In the genomic region with DNA sequence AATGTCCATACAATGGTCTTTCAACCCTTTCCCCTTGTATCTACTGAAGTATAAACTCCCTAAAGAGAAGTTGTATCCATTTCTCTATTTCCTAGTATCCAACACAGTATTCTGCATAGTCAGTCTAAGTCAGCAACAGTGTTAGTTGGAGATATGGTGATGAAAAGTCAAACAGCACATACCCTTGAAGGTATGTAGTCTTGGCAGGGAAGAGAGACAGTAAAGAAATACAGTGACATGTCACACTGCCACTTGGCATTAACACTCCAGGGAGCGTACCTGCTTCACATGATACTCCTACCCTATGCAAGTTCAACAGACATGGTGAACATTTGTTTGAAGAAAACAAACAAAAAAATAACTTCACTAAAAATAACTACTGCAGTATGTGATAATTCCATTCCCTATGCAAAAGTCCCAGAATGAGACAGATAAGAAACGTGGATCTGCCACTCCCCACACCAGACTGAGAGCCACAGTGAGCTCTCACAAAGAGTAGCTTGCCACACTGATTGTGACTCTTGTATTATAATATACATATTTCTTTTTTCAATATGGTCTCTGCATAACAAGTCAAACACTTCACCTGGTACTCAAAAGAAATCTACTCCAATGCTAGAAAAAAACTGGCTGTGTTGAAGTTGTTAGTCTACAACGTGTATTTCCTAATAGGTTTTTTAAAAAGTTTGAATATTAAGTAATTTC, we compare ENCODE assay signal across 20 cellular contexts. TPM values are rescaled to one million over a fixed set of nuclear protein-coding genes. Genes with fewer than 3 reads are reported as not detected.
DNase-seq lines count a peak whose midpoint lies in the region; ATAC-seq, FAIRE-seq and TF ChIP-seq lines count a peak whose summit lies in the region.
"Had no signal": no experiment of that assay in that cellular context is flagged by ENCODE, and none has a peak within 500 bp of the region (broad histone marks: within the 10 kb centered on the region; RNA-seq: fewer than 3 reads in every experiment).

No MANE protein-coding gene starts in this region.

- dilution Hi-C loops in IMR-90 (cut with HindIII; ENCODE audit: low sequenced_read_pairs, unreplicated experiment), result no loop called here

- no peak for DNase-seq in activated CD4-positive, alpha-beta T cell treated with anti-CD3 and anti-CD28 coated beads for 36 hours
- DNase-seq in activated CD4-positive, alpha-beta T cell treated with anti-CD3 and anti-CD28 coated beads for 48 hours, result no peak
- DNase-seq in IMR-90, result no peak
- no peak for DNase-seq in endodermal cell
- no peak for DNase-seq in pancreas
- DNase-seq in globus pallidus (ENCODE audit: low spot score), result no peak
- DNase-seq in stimulated activated effector memory CD8-positive, alpha-beta T cell treated with anti-CD3 and anti-CD28 coated beads, Interleukin-12 subunit alpha, Interleukin-12 subunit beta, amount 100 ng/mL, for 72 hours (ENCODE audit: low spot score in 2 of 2), result no peak
- DNase-seq in SKM-1 (lab: John Stamatoyannopoulos, UW; ENCODE audit: unreplicated experiment), result no peak
- DNase-seq: activated CD4-positive, alpha-beta T cell treated with anti-CD3 and anti-CD28 coated beads, Interleukin-2, amount 50 U/mL, for 1 hour; activated CD8-positive, alpha-beta memory T cell treated with anti-CD3 and anti-CD28 coated beads, Interleukin-2, amount 50 U/mL, for 48 hours; activated gamma-delta T cell; left cardiac atrium; NCI-H1417 treated with DMSO at 0.1 percent for 48 hours; NCI-H2107; NCI-H524 treated with DMSO at 0.1 percent for 48 hours; stimulated activated CD8-positive, alpha-beta memory T cell treated with anti-CD3 and anti-CD28 coated beads, Interleukin-4, amount 100 ng/mL, for 48 hours; substantia nigra; T-helper 1 cell had no signal

- no peak overlapping the region for H2AFZ ChIP-seq in IMR-90 (replicated peaks; ENCODE audit: low read length, poor library complexity)
- H2AFZ ChIP-seq: neural progenitor cell had no signal

- no peak overlapping the region for H4K91ac ChIP-seq in IMR-90 (ENCODE audit: insufficient read depth, low read depth, low read length)

- H2BK5ac ChIP-seq in IMR-90 (ENCODE audit: low read depth, low read length, poor library complexity, severe bottlenecking), result no peak overlapping the region

- H3K9me1 ChIP-seq in IMR-90 (ENCODE audit: insufficient read depth, low read length), result peaks cover 7% of the 10 kb centered on the region

- H3K9ac ChIP-seq in IMR-90 (ENCODE audit: low read depth, low read length) (no peak overlapping the region), endodermal cell (ENCODE audit: extremely low read depth, low read length, poor library complexity, severe bottlenecking) (no peak overlapping the region)
- H3K9ac ChIP-seq: neural progenitor cell had no signal

- ATAC-seq in activated CD4-positive, alpha-beta T cell treated with anti-CD3 and anti-CD28 coated beads for 36 hours, result no peak
- peak; percentile 38 for ATAC-seq in IMR-90 (ENCODE audit: low read depth)
- ATAC-seq in pancreas, result peak in 3 of 4 donors; percentile 37 to 59 (median 55)
- ATAC-seq in stimulated activated effector memory CD8-positive, alpha-beta T cell treated with anti-CD3 and anti-CD28 coated beads, Interleukin-12 subunit alpha, Interleukin-12 subunit beta, amount 100 ng/mL, for 72 hours, result no peak

- CTCF ChIA-PET in activated CD4-positive, alpha-beta T cell treated with anti-CD3 and anti-CD28 coated beads for 36 hours (lab: Charles Lee), result interaction anchor here (2.9 kb wide), 1 partner anchor 17 kb away, joined by 9 read pairs; no protein-coding TSS in a partner anchor
- CTCF ChIA-PET in IMR-90 (lab: Yijun Ruan, JAX), result no interaction called here

- no peak overlapping the region for H3K14ac ChIP-seq in IMR-90 (replicated peaks; ENCODE audit: low read depth, low read length)

- in situ Hi-C loops in IMR-90 (cut with MboI; ENCODE audit: low sequenced_read_pairs), result no loop called here

- H3K36me3 Mint-ChIP-seq in activated CD4-positive, alpha-beta T cell treated with anti-CD3 and anti-CD28 coated beads for 36 hours (ENCODE audit: low read depth), result peaks cover 13% of the 10 kb centered on the region
- H3K36me3 Mint-ChIP-seq in endodermal cell (ENCODE audit: low read depth), result peaks cover 1% of the 10 kb centered on the region
- peaks cover 27% of the 10 kb centered on the region for H3K36me3 Mint-ChIP-seq in stimulated activated effector memory CD8-positive, alpha-beta T cell treated with anti-CD3 and anti-CD28 coated beads, Interleukin-12 subunit alpha, Interleukin-12 subunit beta, amount 100 ng/mL, for 72 hours

- no peak overlapping the region for H3K4me3 Mint-ChIP-seq in activated CD4-positive, alpha-beta T cell treated with anti-CD3 and anti-CD28 coated beads for 36 hours
- H3K4me3 Mint-ChIP-seq in endodermal cell, result no peak overlapping the region
- H3K4me3 Mint-ChIP-seq in stimulated activated effector memory CD8-positive, alpha-beta T cell treated with anti-CD3 and anti-CD28 coated beads, Interleukin-12 subunit alpha, Interleukin-12 subunit beta, amount 100 ng/mL, for 72 hours, result no peak overlapping the region
- H3K4me3 Mint-ChIP-seq: neural progenitor cell had no signal

- no peaks in the 10 kb centered on the region for H3K9me3 ChIP-seq in IMR-90 (ENCODE audit: control insufficient read depth, insufficient read depth, low read length)
- no peaks in the 10 kb centered on the region for H3K9me3 ChIP-seq in endodermal cell (ENCODE audit: control insufficient read depth, low read length)
- no peaks in the 10 kb centered on the region for H3K9me3 ChIP-seq in pancreas
- H3K9me3 ChIP-seq: esophagus muscularis mucosa had no signal

- 0 out of 2 replicates have a peak overlapping the region, but pooled peaks have one; percentile 45 for H3K23ac ChIP-seq in IMR-90 (ENCODE audit: low read depth, low read length)

- H3K4me2 ChIP-seq in IMR-90 (ENCODE audit: low read depth, low read length), result no peak overlapping the region
- H3K4me2 ChIP-seq: neural progenitor cell had no signal

- intact Hi-C loops in activated CD4-positive, alpha-beta T cell treated with anti-CD3 and anti-CD28 coated beads for 36 hours (cut with DNase I, micrococcal nuclease), result no loop called here
- intact Hi-C loops in IMR-90 (cut with micrococcal nuclease) (no loop called here), pancreas (cut with DNase I) (no loop called here)

- H3K27ac Mint-ChIP-seq in activated CD4-positive, alpha-beta T cell treated with anti-CD3 and anti-CD28 coated beads for 36 hours, result peak overlapping the region; percentile 14
- H3K27ac Mint-ChIP-seq in endodermal cell, result no peak overlapping the region
- H3K27ac Mint-ChIP-seq in stimulated activated effector memory CD8-positive, alpha-beta T cell treated with anti-CD3 and anti-CD28 coated beads, Interleukin-12 subunit alpha, Interleukin-12 subunit beta, amount 100 ng/mL, for 72 hours, result no peak overlapping the region
- H3K27ac Mint-ChIP-seq: neural progenitor cell had no signal

- no peak for TF ChIP-seq RAD21 in IMR-90 (IDR thresholded peaks at IDR 0.05; ENCODE audit: low read length)

- no peak for FAIRE-seq in pancreas (lab: Jason Lieb, UNC)

- no peak overlapping the region for H3K4ac ChIP-seq in IMR-90 (ENCODE audit: low read depth, low read length)

- H4K8ac ChIP-seq in IMR-90 (ENCODE audit: low read depth in 2 of 2, low read length in 2 of 2), result no peak overlapping the region

- H2AK9ac ChIP-seq in IMR-90 (replicated peaks; ENCODE audit: low read depth, low read length, poor library complexity), result no peak overlapping the region

- H3K36me3 ChIP-seq in IMR-90 (ENCODE audit: control insufficient read depth, insufficient read depth, low read length) (no peaks in the 10 kb centered on the region), endodermal cell (ENCODE audit: control insufficient read depth, insufficient read depth, low read length) (no peaks in the 10 kb centered on the region), pancreas (no peaks in the 10 kb centered on the region)
- H3K36me3 ChIP-seq: esophagus muscularis mucosa, neural progenitor cell had no signal

- no peak overlapping the region for H2BK20ac ChIP-seq in IMR-90 (ENCODE audit: low read depth, low read length)

- no peak for TF ChIP-seq POLR2A in IMR-90 (IDR thresholded peaks at IDR 0.05; ENCODE audit: low read depth, low read length)

- H3K9me3 Mint-ChIP-seq in activated CD4-positive, alpha-beta T cell treated with anti-CD3 and anti-CD28 coated beads for 36 hours (ENCODE audit: low read depth), result no peaks in the 10 kb centered on the region
- H3K9me3 Mint-ChIP-seq in endodermal cell, result no peaks in the 10 kb centered on the region
- no peaks in the 10 kb centered on the region for H3K9me3 Mint-ChIP-seq in stimulated activated effector memory CD8-positive, alpha-beta T cell treated with anti-CD3 and anti-CD28 coated beads, Interleukin-12 subunit alpha, Interleukin-12 subunit beta, amount 100 ng/mL, for 72 hours
- H3K9me3 Mint-ChIP-seq: neural progenitor cell had no signal

- H2AK5ac ChIP-seq in IMR-90 (ENCODE audit: low read depth, low read length), result no peak overlapping the region

- H2BK120ac ChIP-seq in IMR-90 (ENCODE audit: low read depth, low read length), result no peak overlapping the region

- no peak overlapping the region for H4K5ac ChIP-seq in IMR-90 (ENCODE audit: low read depth, low read length)

- no CpG with 5 or more reads among the region's 3 CpGs for WGBS in IMR-90 (ENCODE audit: extremely low coverage in 2 of 2, insufficient read length in 1 of 2), 2 experiments
- 83 to 94% methylated on average over 1 to 3 of the region's 3 CpGs for WGBS in endodermal cell (ENCODE audit: insufficient coverage in 1 of 2, insufficient read length in 1 of 2), 2 experiments
- WGBS in pancreas, 2 donors, result 33 to 35% methylated on average over 3 of the region's 3 CpGs

- peaks cover 63% of the 10 kb centered on the region for H4K20me1 ChIP-seq in IMR-90 (ENCODE audit: insufficient read depth, low read length)

- TF ChIP-seq CTCF in IMR-90 (conservative IDR thresholded peaks at IDR 0.05; ENCODE audit: low read depth, low read length) (no peak), endodermal cell (conservative IDR thresholded peaks at IDR 0.05) (no peak), pancreas (IDR thresholded peaks at IDR 0.05) (no peak)

- no peak overlapping the region for H3K18ac ChIP-seq in IMR-90 (ENCODE audit: low read depth, low read length)

- POLR2A ChIA-PET in activated CD4-positive, alpha-beta T cell treated with anti-CD3 and anti-CD28 coated beads for 36 hours (lab: Charles Lee), result no interaction called here
- POLR2A ChIA-PET in IMR-90 (lab: Charles Lee; ENCODE audit: unreplicated experiment), result no interaction called here

- no peaks in the 10 kb centered on the region for H3K27me3 Mint-ChIP-seq in activated CD4-positive, alpha-beta T cell treated with anti-CD3 and anti-CD28 coated beads for 36 hours
- no peaks in the 10 kb centered on the region for H3K27me3 Mint-ChIP-seq in endodermal cell (ENCODE audit: insufficient read depth)

- H3K4me1 Mint-ChIP-seq in activated CD4-positive, alpha-beta T cell treated with anti-CD3 and anti-CD28 coated beads for 36 hours, result peaks cover 68% of the 10 kb centered on the region
- H3K4me1 Mint-ChIP-seq in endodermal cell, result peaks cover 78% of the 10 kb centered on the region
- peaks cover 38% of the 10 kb centered on the region for H3K4me1 Mint-ChIP-seq in stimulated activated effector memory CD8-positive, alpha-beta T cell treated with anti-CD3 and anti-CD28 coated beads, Interleukin-12 subunit alpha, Interleukin-12 subunit beta, amount 100 ng/mL, for 72 hours

- peaks cover 8 to 43% of the 10 kb centered on the region in 2 experiments for H3K79me1 ChIP-seq in IMR-90 (ENCODE audit: low read depth in 1 of 2, low read length in 2 of 2)

- H3K27me3 ChIP-seq in IMR-90 (ENCODE audit: control insufficient read depth, insufficient read depth, low read length), result no peaks in the 10 kb centered on the region
- H3K27me3 ChIP-seq in endodermal cell (ENCODE audit: control insufficient read depth, insufficient read depth, low read length, poor library complexity, severe bottlenecking), result no peaks in the 10 kb centered on the region
- H3K27me3 ChIP-seq in pancreas, result no peaks in the 10 kb centered on the region
- H3K27me3 ChIP-seq: esophagus muscularis mucosa, neural progenitor cell had no signal

- H3K4me1 ChIP-seq in IMR-90 (ENCODE audit: control insufficient read depth, insufficient read depth, low read length) (peaks cover 2% of the 10 kb centered on the region; the same call in 1 of the 2 replicates), endodermal cell (ENCODE audit: control insufficient read depth, insufficient read depth, low read length) (peaks cover 29% of the 10 kb centered on the region), pancreas (peaks cover 8 to 20% (median 20%) of the 10 kb centered on the region in 3 donors)

- no TSS peak for BruUV-seq in IMR-90 (replicated peaks; lab: Mats Ljungman, UMichigan)

- no peak overlapping the region for H3K4me3 ChIP-seq in IMR-90 (ENCODE audit: insufficient read depth, low read depth, low read length)
- peak overlapping the region; percentile 75 for H3K4me3 ChIP-seq in endodermal cell (ENCODE audit: low read length)
- no peak overlapping the region for H3K4me3 ChIP-seq in pancreas
- H3K4me3 ChIP-seq: esophagus muscularis mucosa, neural progenitor cell had no signal

- H3K27ac ChIP-seq in IMR-90 (ENCODE audit: insufficient read depth, low read length) (no peak overlapping the region), endodermal cell (ENCODE audit: low read depth, low read length) (no peak overlapping the region), pancreas (no peak overlapping the region)
- H3K27ac ChIP-seq: esophagus muscularis mucosa, neural progenitor cell had no signal

- H2BK15ac ChIP-seq in IMR-90 (ENCODE audit: low read depth, low read length), result no peak overlapping the region

- H3K56ac ChIP-seq in IMR-90 (ENCODE audit: extremely low read depth, insufficient read depth, low read length), result no peak overlapping the region

RNA-seq across cellular contexts. Expression of a gene that starts 5.9 kb away (rescaled TPM):
- 100 to 1,000 TPM in 1 of 2 experiments, 10 to 100 TPM in 1; 95.4 to 118 TPM for total RNA-seq in activated CD4-positive, alpha-beta T cell treated with anti-CD3 and anti-CD28 coated beads for 36 hours
- total RNA-seq in IMR-90 (2012; rRNA removed), result 36.7 and 63.0 TPM in 2 replicates
- polyA plus RNA-seq in IMR-90 (2012; rRNA removed), result 39.5 and 47.3 TPM in 2 replicates
- polyA plus RNA-seq in IMR-90 (2012; cell fraction: cytosol; rRNA removed), result 4.4 and 10.5 TPM in 2 replicates
- polyA plus RNA-seq in IMR-90 (2012; cell fraction: nucleus; rRNA removed; ENCODE audit: low replicate concordance), result 1.2 and 14.0 TPM in 2 replicates
- total RNA-seq in endodermal cell, result 10 to 100 TPM; 75.2 to 84.8 TPM
- polyA plus RNA-seq in endodermal cell (2013, experiment 1 of 2), result 55.0 TPM
- polyA plus RNA-seq in endodermal cell (2013, experiment 2 of 2), result 58.4 TPM
- 10 to 100 TPM; 10.8 to 24.5 (median 15.6) TPM for total RNA-seq in pancreas
- polyA plus RNA-seq in pancreas, result 10 to 100 TPM; 11.0 to 21.3 TPM

RNA-seq across cellular contexts. Expression of a gene that starts 6.7 kb away (rescaled TPM):
- 1 to 10 TPM; 1.2 to 1.4 TPM for total RNA-seq in activated CD4-positive, alpha-beta T cell treated with anti-CD3 and anti-CD28 coated beads for 36 hours
- total RNA-seq in IMR-90 (2012; rRNA removed) (0.36 and 1.1 TPM in 2 replicates), endodermal cell (10 to 100 TPM; 16.1 to 21.2 TPM), pancreas (10 to 100 TPM; 12.1 to 23.7 (median 20.1) TPM)
- polyA plus RNA-seq in IMR-90 (2012; rRNA removed) (1.2 and 1.3 TPM in 2 replicates), pancreas (10 to 100 TPM; 19.8 to 23.2 TPM)
- polyA plus RNA-seq in IMR-90 (2012; cell fraction: cytosol; rRNA removed), result 0.25 and 0.33 TPM in 2 replicates
- polyA plus RNA-seq in IMR-90 (2012; cell fraction: nucleus; rRNA removed; ENCODE audit: low replicate concordance), result 0.10 and 0.33 TPM in 2 replicates
- polyA plus RNA-seq in endodermal cell (2013, experiment 1 of 2), result 4.3 TPM
- polyA plus RNA-seq in endodermal cell (2013, experiment 2 of 2), result 6.0 TPM

Comparison
In these comparisons a context has a peak if more than half of its experiments do, and no peak if none do; other contexts are left out.
1. ATAC-seq: peak in IMR-90 (single experiment) and pancreas (3 of 4); none in activated CD4-positive, alpha-beta T cell treated with anti-CD3 and anti-CD28 coated beads for 36 hours (single experiment) and stimulated activated effector memory CD8-positive, alpha-beta T cell treated with anti-CD3 and anti-CD28 coated beads, Interleukin-12 subunit alpha, Interleukin-12 subunit beta, amount 100 ng/mL, for 72 hours (single experiment).